25 cellular contexts compared by ENCODE assay signal in the genomic region with DNA sequence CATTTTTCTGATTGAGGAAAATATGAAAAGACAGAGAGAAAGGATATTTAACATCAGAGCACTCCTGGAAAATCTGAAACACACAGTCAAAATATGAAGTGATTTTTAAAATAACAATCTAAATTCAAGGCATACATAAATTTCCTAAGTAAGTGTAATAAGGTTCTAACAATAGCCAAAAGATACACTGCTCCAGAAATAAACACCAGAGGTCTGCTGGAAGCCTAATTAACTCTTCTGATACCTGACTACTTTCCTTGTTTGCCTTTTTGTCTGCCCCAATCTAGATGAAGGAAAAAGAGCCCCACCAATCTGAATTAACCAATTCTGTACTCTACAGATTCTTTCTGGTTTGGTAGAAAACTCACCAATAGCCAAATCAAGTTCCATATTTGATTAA.
DNase-seq lines count a peak whose midpoint lies in the region; ATAC-seq and TF ChIP-seq lines count a peak whose summit lies in the region.
"Had no signal": no experiment of that assay in that cellular context is flagged by ENCODE, and none has a peak within 500 bp of the region (broad histone marks: within the 10 kb centered on the region; RNA-seq: fewer than 3 reads in every experiment).

No MANE protein-coding gene starts in this region.

- H3K36me3 ChIP-seq in cardiac muscle cell, result no peaks in the 10 kb centered on the region
- no peaks in the 10 kb centered on the region for H3K36me3 ChIP-seq in CD8-positive, alpha-beta T cell (ENCODE audit: insufficient read depth, low read length)
- peaks cover 3% of the 10 kb centered on the region for H3K36me3 ChIP-seq in OCI-LY3 (replicated peaks; ENCODE audit: low read depth, low read length)
- peaks cover 0 to 34% (median 0%) of the 10 kb centered on the region in 3 donors for H3K36me3 ChIP-seq in tibial nerve
- H3K36me3 ChIP-seq: SJSA1 had no signal

- TF ChIP-seq EP300 in tibial nerve (IDR thresholded peaks at IDR 0.05), result no peak

- no peak for ATAC-seq in left cardiac atrium
- ATAC-seq in CD8-positive, alpha-beta T cell, result no peak
- no peak for ATAC-seq in GM18520 (IDR thresholded peaks at IDR 0.05; ENCODE audit: unreplicated experiment)
- ATAC-seq: HCT116, PC-3 had no signal

- no peaks in the 10 kb centered on the region for H4K20me1 ChIP-seq in OCI-LY3 (ENCODE audit: insufficient read depth, low read length)

- no peaks in the 10 kb centered on the region for H3K27me3 Mint-ChIP-seq in CD8-positive, alpha-beta T cell (ENCODE audit: low read depth)
- H3K27me3 Mint-ChIP-seq in progenitor cell of endocrine pancreas, result no peaks in the 10 kb centered on the region
- H3K27me3 Mint-ChIP-seq: CD4-positive, alpha-beta T cell; IgD-negative memory B cell had no signal

- intact Hi-C loops in left cardiac atrium (cut with DNase I), result no loop called here
- intact Hi-C loops in CD8-positive, alpha-beta T cell (cut with DNase I, micrococcal nuclease), result no loop called here

- no peak for DNase-seq in cardiac muscle cell (ENCODE audit: low read depth in 1 of 2, low spot score in 1 of 2)
- DNase-seq in left cardiac atrium, result no peak
- no peak for DNase-seq in CD8-positive, alpha-beta T cell
- DNase-seq in progenitor cell of endocrine pancreas (ENCODE audit: low spot score, unreplicated experiment), result no peak
- DNase-seq in NCI-H82 treated with DMSO at 0.1 percent for 48 hours (lab: John Stamatoyannopoulos, UW; ENCODE audit: unreplicated experiment), result no peak
- no peak for DNase-seq in tibial nerve (ENCODE audit: low spot score in 2 of 2)
- DNase-seq: CD4-positive, alpha-beta T cell; COR-L47; NCI-H1048; NCI-H1417 treated with DMSO at 0.1 percent for 48 hours; NCI-H1694 treated with DMSO at 0.1 percent for 48 hours; NCI-H2081 treated with DMSO at 0.1 percent for 48 hours; NCI-H2171 treated with DMSO at 0.1 percent for 48 hours; NCI-H345; NCI-H510A treated with DMSO at 0.1 percent for 48 hours; NCI-H748 treated with DMSO at 0.1 percent for 48 hours; PC-3 had no signal

- H3K4me1 ChIP-seq in cardiac muscle cell (ENCODE audit: low read depth), result peaks cover 39% of the 10 kb centered on the region
- H3K4me1 ChIP-seq in CD8-positive, alpha-beta T cell (ENCODE audit: insufficient read depth, low read length), result no peaks in the 10 kb centered on the region
- H3K4me1 ChIP-seq in OCI-LY3 (ENCODE audit: low read length), result peaks cover 15% of the 10 kb centered on the region
- no peaks in the 10 kb centered on the region for H3K4me1 ChIP-seq in tibial nerve
- H3K4me1 ChIP-seq: BLaER1, SJSA1 had no signal

- H3K36me3 Mint-ChIP-seq in CD8-positive, alpha-beta T cell, result peaks cover 35% of the 10 kb centered on the region
- H3K36me3 Mint-ChIP-seq in progenitor cell of endocrine pancreas (ENCODE audit: insufficient read depth), result peaks cover 11% of the 10 kb centered on the region

- H3K9me3 Mint-ChIP-seq in CD8-positive, alpha-beta T cell, result no peaks in the 10 kb centered on the region
- H3K9me3 Mint-ChIP-seq in progenitor cell of endocrine pancreas (ENCODE audit: low read depth), result no peaks in the 10 kb centered on the region
- H3K9me3 Mint-ChIP-seq: CD4-positive, alpha-beta T cell; IgD-negative memory B cell had no signal

- CTCF ChIA-PET in CD8-positive, alpha-beta T cell (lab: Charles Lee), result no interaction called here

- H3K79me2 ChIP-seq in OCI-LY3 (ENCODE audit: low read length), result no peaks in the 10 kb centered on the region

- peak overlapping the region; percentile 4 for H3K4me3 ChIP-seq in cardiac muscle cell
- no peak overlapping the region for H3K4me3 ChIP-seq in CD8-positive, alpha-beta T cell (ENCODE audit: low read depth, low read length)
- no peak overlapping the region for H3K4me3 ChIP-seq in OCI-LY3 (ENCODE audit: low read length)
- no peak overlapping the region for H3K4me3 ChIP-seq in tibial nerve
- H3K4me3 ChIP-seq: BLaER1, SJSA1 had no signal

- peak overlapping the region; percentile 27; the same call in 1 of the 2 replicates for H3K4me2 ChIP-seq in OCI-LY3 (ENCODE audit: low read length)
- H3K4me2 ChIP-seq: BLaER1, KMS-11 had no signal

- H3K27ac ChIP-seq in cardiac muscle cell (peak overlapping the region; percentile 78), OCI-LY3 (ENCODE audit: low read length) (no peak overlapping the region), tibial nerve (no peak overlapping the region)
- H3K27ac ChIP-seq in CD8-positive, alpha-beta T cell (ENCODE audit: low read depth, low read length), result no peak overlapping the region
- H3K27ac ChIP-seq: BLaER1, HL-60, KMS-11, SJSA1 had no signal

- no peak overlapping the region for H2AFZ ChIP-seq in OCI-LY3 (ENCODE audit: low read depth, low read length)

- no peaks in the 10 kb centered on the region for H3K9me3 ChIP-seq in cardiac muscle cell (ENCODE audit: low read depth)
- no peaks in the 10 kb centered on the region for H3K9me3 ChIP-seq in CD8-positive, alpha-beta T cell (ENCODE audit: low read length)
- no peaks in the 10 kb centered on the region for H3K9me3 ChIP-seq in OCI-LY3 (ENCODE audit: insufficient read depth, low read length)
- no peaks in the 10 kb centered on the region for H3K9me3 ChIP-seq in tibial nerve
- H3K9me3 ChIP-seq: BLaER1, SJSA1 had no signal

- H3K27me3 ChIP-seq in cardiac muscle cell (no peaks in the 10 kb centered on the region), OCI-LY3 (ENCODE audit: low read depth, low read length) (no peaks in the 10 kb centered on the region), tibial nerve (no peaks in the 10 kb centered on the region)
- H3K27me3 ChIP-seq in CD8-positive, alpha-beta T cell (ENCODE audit: insufficient read depth, low read length), result no peaks in the 10 kb centered on the region
- H3K27me3 ChIP-seq: BLaER1, SJSA1 had no signal

- TF ChIP-seq POLR2A in tibial nerve (IDR thresholded peaks at IDR 0.05), result no peak

- H3K9ac ChIP-seq in OCI-LY3 (ENCODE audit: low read length), result no peak overlapping the region
- H3K9ac ChIP-seq: BLaER1, KMS-11 had no signal

- no peaks in the 10 kb centered on the region for H3K4me1 Mint-ChIP-seq in CD8-positive, alpha-beta T cell (ENCODE audit: low read depth)
- H3K4me1 Mint-ChIP-seq in progenitor cell of endocrine pancreas (ENCODE audit: low read depth), result peaks cover 23% of the 10 kb centered on the region

- TF ChIP-seq CTCF in cardiac muscle cell (IDR thresholded peaks at IDR 0.05; ENCODE audit: low read depth, low read length) (no peak), OCI-LY3 (IDR thresholded peaks at IDR 0.05; ENCODE audit: low read depth, low read length) (no peak), progenitor cell of endocrine pancreas (IDR thresholded peaks at IDR 0.05; ENCODE audit: unreplicated experiment) (no peak), tibial nerve (IDR thresholded peaks at IDR 0.05) (no peak)
- no peak for TF ChIP-seq CTCF in CD8-positive, alpha-beta T cell (IDR thresholded peaks at IDR 0.05)

- POLR2A ChIA-PET in CD8-positive, alpha-beta T cell (lab: Charles Lee), result no interaction called here

- H3K27ac Mint-ChIP-seq in CD8-positive, alpha-beta T cell, result peak overlapping the region; percentile 14
- peak overlapping the region; percentile 40 for H3K27ac Mint-ChIP-seq in progenitor cell of endocrine pancreas
- H3K27ac Mint-ChIP-seq: CD4-positive, alpha-beta T cell had no signal

- no peak overlapping the region for H3K4me3 Mint-ChIP-seq in CD8-positive, alpha-beta T cell
- H3K4me3 Mint-ChIP-seq in progenitor cell of endocrine pancreas (ENCODE audit: low read depth), result no peak overlapping the region
- H3K4me3 Mint-ChIP-seq: CD4-positive, alpha-beta T cell; IgD-negative memory B cell had no signal
